29 cellular contexts compared by ENCODE assay signal in genomic region chr2:160257742-160258577, GRCh38. TPM values are rescaled to one million over a fixed set of nuclear protein-coding genes. Genes with fewer than 3 reads are reported as not detected.
DNase-seq lines count a peak whose midpoint lies in the region; TF ChIP-seq lines count a peak whose summit lies in the region.
"Had no signal": no experiment of that assay in that cellular context is flagged by ENCODE, and none has a peak within 500 bp of the region (broad histone marks: within the 10 kb centered on the region; RNA-seq: fewer than 3 reads in every experiment).

No MANE protein-coding gene starts in this region.

- 66 to 75% methylated on average over 14 of the region's 14 CpGs for WGBS in testis, 2 donors
- 87 to 92% (median 88%) methylated on average over 14 of the region's 14 CpGs for WGBS in spleen, 5 donors

- TF ChIP-seq POLR2A in testis (IDR thresholded peaks at IDR 0.05) (no peak), spleen (IDR thresholded peaks at IDR 0.05) (no peak)

- H3K27me3 Mint-ChIP-seq in HFFc6 (ENCODE audit: insufficient read depth) = peaks cover 6% of the 10 kb centered on the region; the same call in 1 of the 2 replicates
- H3K27me3 Mint-ChIP-seq in chondrocyte (ENCODE audit: low read depth) = no peaks in the 10 kb centered on the region
- no peaks in the 10 kb centered on the region for H3K27me3 Mint-ChIP-seq in mesothelial cell of epicardium (ENCODE audit: low read depth)
- H3K27me3 Mint-ChIP-seq: activated T-helper 17 cell treated with anti-CD3 and anti-CD28 coated beads, Interleukin-2, amount 50 U/mL, for 72 hours had no signal

- H3K4me1 Mint-ChIP-seq in HFFc6 (ENCODE audit: low read depth) = peaks cover 36% of the 10 kb centered on the region
- H3K4me1 Mint-ChIP-seq in chondrocyte (ENCODE audit: low read depth) = peaks cover 61% of the 10 kb centered on the region
- peaks cover 34% of the 10 kb centered on the region for H3K4me1 Mint-ChIP-seq in mesothelial cell of epicardium
- H3K4me1 Mint-ChIP-seq: activated naive CD4-positive, alpha-beta T cell treated with anti-CD3 and anti-CD28 coated beads, Interleukin-2, amount 50 U/mL, for 24 hours; activated T-helper 17 cell treated with anti-CD3 and anti-CD28 coated beads, Interleukin-2, amount 50 U/mL, for 72 hours; natural killer cell had no signal

- no peaks in the 10 kb centered on the region for H3K36me3 ChIP-seq in testis (ENCODE audit: low read depth, missing control alignments)
- H3K36me3 ChIP-seq in spleen = no peaks in the 10 kb centered on the region
- H3K36me3 ChIP-seq: left ventricle myocardium inferior, right lobe of liver, tibial nerve had no signal

- H3K27ac ChIP-seq in testis = no peak overlapping the region
- no peak overlapping the region for H3K27ac ChIP-seq in spleen
- H3K27ac ChIP-seq: left ventricle myocardium inferior, right lobe of liver, tibial nerve had no signal

- H3K4me1 ChIP-seq in testis (no peaks in the 10 kb centered on the region), spleen (peaks cover 0 to 4% (median 0%) of the 10 kb centered on the region in 6 donors)
- H3K4me1 ChIP-seq: tibial nerve had no signal

- peak overlapping the region in 1 of 2 donors; percentile 5 for H3K4me3 ChIP-seq in testis
- no peak overlapping the region for H3K4me3 ChIP-seq in spleen
- H3K4me3 ChIP-seq: left ventricle myocardium inferior, right lobe of liver, tibial nerve had no signal

- no peak overlapping the region for H3K4me3 Mint-ChIP-seq in HFFc6
- no peak overlapping the region for H3K4me3 Mint-ChIP-seq in chondrocyte (ENCODE audit: unreplicated experiment)
- no peak overlapping the region for H3K4me3 Mint-ChIP-seq in mesothelial cell of epicardium
- H3K4me3 Mint-ChIP-seq: activated naive CD4-positive, alpha-beta T cell treated with anti-CD3 and anti-CD28 coated beads, Interleukin-2, amount 50 U/mL, for 24 hours; activated T-helper 17 cell treated with anti-CD3 and anti-CD28 coated beads, Interleukin-2, amount 50 U/mL, for 72 hours; natural killer cell; stimulated activated naive CD8-positive, alpha-beta T cell treated with anti-CD3 and anti-CD28 coated beads, Interleukin-15, Interleukin-2, amounts not matched to agents 100 ng/mL and 50 ng/mL, for 24 hours had no signal

- H3K9me3 Mint-ChIP-seq in HFFc6 (no peaks in the 10 kb centered on the region; the same call in 1 of the 2 replicates), chondrocyte (ENCODE audit: low read depth) (peaks cover 9% of the 10 kb centered on the region), mesothelial cell of epicardium (peaks cover 8% of the 10 kb centered on the region)
- H3K9me3 Mint-ChIP-seq: activated T-helper 17 cell treated with anti-CD3 and anti-CD28 coated beads, Interleukin-2, amount 50 U/mL, for 72 hours had no signal

- intact Hi-C loops in testis (cut with DNase I; ENCODE audit: low total_unique reads) (no loop called here), spleen (cut with DNase I; ENCODE audit: low total_unique reads) (loop anchor here (10.0 kb wide), 1 partner anchor 717 kb away; no protein-coding TSS in a partner anchor)

- H3K9me3 ChIP-seq in testis = no peaks in the 10 kb centered on the region
- peaks cover 0 to 4% (median 0%) of the 10 kb centered on the region in 8 donors for H3K9me3 ChIP-seq in spleen
- H3K9me3 ChIP-seq: left ventricle myocardium inferior, right lobe of liver, tibial nerve had no signal

- H3K36me3 Mint-ChIP-seq in HFFc6 (ENCODE audit: low read depth) (no peaks in the 10 kb centered on the region), chondrocyte (ENCODE audit: low read depth) (no peaks in the 10 kb centered on the region), mesothelial cell of epicardium (no peaks in the 10 kb centered on the region)
- H3K36me3 Mint-ChIP-seq: natural killer cell had no signal

- H3K27me3 ChIP-seq in testis (no peaks in the 10 kb centered on the region), spleen (replicated peaks in 1 of 7) (no peaks in the 10 kb centered on the region)
- H3K27me3 ChIP-seq: right lobe of liver, tibial nerve had no signal

- TF ChIP-seq CTCF in HFFc6 (IDR thresholded peaks at IDR 0.05) = no peak
- TF ChIP-seq CTCF in chondrocyte (IDR thresholded peaks at IDR 0.05) = peak; percentile 36
- no peak for TF ChIP-seq CTCF in mesothelial cell of epicardium (IDR thresholded peaks at IDR 0.05; ENCODE audit: unreplicated experiment)
- TF ChIP-seq CTCF in testis (IDR thresholded peaks at IDR 0.05) = no peak
- TF ChIP-seq CTCF in spleen (IDR thresholded peaks at IDR 0.05 in 8 of 11, conservative IDR thresholded peaks at IDR 0.05 in 3 of 11) = no peak

- DNase-seq in HFFc6 (no peak), chondrocyte (ENCODE audit: low spot score) (no peak), mesothelial cell of epicardium (ENCODE audit: low spot score in 2 of 2, unreplicated experiment in 2 of 2) (no peak), testis (peak; percentile 14), cortex of kidney (lab: John Stamatoyannopoulos, UW) (no peak), NCI-H446 treated with DMSO at 0.1 percent for 48 hours (lab: John Stamatoyannopoulos, UW) (no peak), spleen (no peak)
- DNase-seq: activated CD4-positive, alpha-beta T cell treated with anti-CD3 and anti-CD28 coated beads, Interleukin-2, amount 50 U/mL, for 48 hours; activated CD4-positive, CD25-positive, alpha-beta regulatory T cell; activated CD8-positive, alpha-beta memory T cell treated with anti-CD3 and anti-CD28 coated beads, Interleukin-2, amount 50 U/mL, for 4 hours; AML-193; anterior cingulate cortex; central memory CD4-positive, alpha-beta T cell; foreskin melanocyte; GDM1; Kasumi-1; left ventricle myocardium inferior; midbrain; natural killer cell; NCI-H1048; NCI-H2029; NCI-H774; right lobe of liver; Right ventricle myocardium superior had no signal

- peak overlapping the region; percentile 24; the same call in 1 of the 2 replicates for H3K27ac Mint-ChIP-seq in HFFc6
- H3K27ac Mint-ChIP-seq in chondrocyte (ENCODE audit: unreplicated experiment) = peak overlapping the region; percentile 70
- H3K27ac Mint-ChIP-seq in mesothelial cell of epicardium = peak overlapping the region; percentile 90
- H3K27ac Mint-ChIP-seq: activated naive CD4-positive, alpha-beta T cell treated with anti-CD3 and anti-CD28 coated beads, Interleukin-2, amount 50 U/mL, for 24 hours; activated T-helper 17 cell treated with anti-CD3 and anti-CD28 coated beads, Interleukin-2, amount 50 U/mL, for 72 hours; natural killer cell; stimulated activated naive CD8-positive, alpha-beta T cell treated with anti-CD3 and anti-CD28 coated beads, Interleukin-15, Interleukin-2, amounts not matched to agents 100 ng/mL and 50 ng/mL, for 24 hours had no signal

RNA-seq across cellular contexts. Expression of gene ITGB6, which starts 57.9 kb away (rescaled TPM):
- under 1 TPM in 2 of 6 experiments, not detected in 4; 0.33 TPM for total RNA-seq in HFFc6 (2021; fragmentation: NEBNext Ultra II Directional; extraction: Animal tissue kit (Norgen Biotek cat#: 25700))
- total RNA-seq in chondrocyte = 2.0 to 2.3 TPM (median 2.2 TPM) in 3 replicates
- 13.1 to 14.9 TPM (median 14.3 TPM) in 3 replicates for total RNA-seq in mesothelial cell of epicardium
- total RNA-seq in testis = under 1 TPM; 0.12 to 0.79 TPM
- 0.18 TPM for polyA plus RNA-seq in testis (ENCODE audit: insufficient read depth, low read depth, low replicate concordance)
- not detected for total RNA-seq in spleen
- under 1 TPM in 1 of 3 donors, not detected in 2; 0.02 TPM for polyA plus RNA-seq in spleen
- total RNA-seq: activated T-helper 17 cell treated with anti-CD3 and anti-CD28 coated beads, Interleukin-2, amount 50 U/mL, for 72 hours; H4; natural killer cell; tibial nerve had no signal

Comparison
In these comparisons a context has a peak if more than half of its experiments do, and no peak if none do; other contexts are left out.
1. H3K27ac Mint-ChIP-seq: peak in every context shown above with its lines; median percentile 90 in mesothelial cell of epicardium; 70 in chondrocyte; 24 in HFFc6.